ENCODE assay signal across 9 cellular contexts in genomic region chr7:44587843-44588711, GRCh38. TPM values are rescaled to one million over a fixed set of nuclear protein-coding genes. Genes with fewer than 3 reads are reported as not detected.
DNase-seq lines count a peak whose midpoint lies in the region; ATAC-seq and TF ChIP-seq lines count a peak whose summit lies in the region.
"Had no signal": no experiment of that assay in that cellular context is flagged by ENCODE, and none has a peak within 500 bp of the region (broad histone marks: within the 10 kb centered on the region; RNA-seq: fewer than 3 reads in every experiment).

No MANE protein-coding gene starts in this region.

- H3K36me3 Mint-ChIP-seq in brain: no peaks in the 10 kb centered on the region

- TF ChIP-seq CTCF in brain (conservative IDR thresholded peaks at IDR 0.05): peak; percentile 67 to 69

- ATAC-seq in stimulated activated naive CD8-positive, alpha-beta T cell treated with anti-CD3 and anti-CD28 coated beads, Interleukin-15, Interleukin-2, amounts not matched to agents 100 U/mL and 50 U/mL, for 24 hours: peak; percentile 77
- ATAC-seq in HG03159 (IDR thresholded peaks at IDR 0.05; ENCODE audit: unreplicated experiment): no peak

- H3K9me3 Mint-ChIP-seq in brain: no peaks in the 10 kb centered on the region
- H3K9me3 Mint-ChIP-seq: dendritic cell treated with granulocyte-macrophage colony-stimulating factor and Interleukin-4, amounts not matched to agents 40 ng/mL and 50 ng/mL, for 4 days had no signal

- H3K27me3 Mint-ChIP-seq in brain: peaks cover 19% of the 10 kb centered on the region

- peaks cover under 1% of the 10 kb centered on the region for H3K4me1 Mint-ChIP-seq in brain

- H3K4me3 Mint-ChIP-seq in brain: peak overlapping the region in 2 of 5 experiments; percentile 34 to 48
- H3K4me3 Mint-ChIP-seq: dendritic cell treated with granulocyte-macrophage colony-stimulating factor and Interleukin-4, amounts not matched to agents 40 ng/mL and 50 ng/mL, for 4 days had no signal

- DNase-seq in NCI-H187 (lab: John Stamatoyannopoulos, UW) (peak; percentile 4 to 27), NCI-H187 treated with DMSO at 0.1 percent for 48 hours (lab: John Stamatoyannopoulos, UW) (no peak), NCI-H128 (lab: John Stamatoyannopoulos, UW; ENCODE audit: unreplicated experiment) (peak; percentile 39), T-helper 1 cell (peak in 4 of 5 donors; percentile 40 to 73 (median 48)), left kidney (ENCODE audit: low read depth, low spot score) (peak; percentile 60)
- DNase-seq in stimulated activated naive CD8-positive, alpha-beta T cell treated with anti-CD3 and anti-CD28 coated beads, Interleukin-15, Interleukin-2, amounts not matched to agents 100 U/mL and 50 U/mL, for 24 hours: peak; percentile 59

- peak overlapping the region in 2 of 5 experiments; percentile 11 to 68 for H3K27ac Mint-ChIP-seq in brain
- H3K27ac Mint-ChIP-seq: dendritic cell treated with granulocyte-macrophage colony-stimulating factor and Interleukin-4, amounts not matched to agents 40 ng/mL and 50 ng/mL, for 4 days had no signal

RNA-seq across cellular contexts. Expression of gene TMED4, which starts 6.0 kb away (rescaled TPM):
- 96.9 TPM for polyA plus RNA-seq in brain (ENCODE audit: insufficient read depth, low read depth, low replicate concordance)

RNA-seq across cellular contexts. Expression of gene DDX56, which starts 14.4 kb away (rescaled TPM):
- polyA plus RNA-seq in brain (ENCODE audit: insufficient read depth, low read depth, low replicate concordance): 62.8 TPM

RNA-seq across cellular contexts. Expression of gene OGDH, which starts 18.4 kb away (rescaled TPM):
- polyA plus RNA-seq in brain (ENCODE audit: insufficient read depth, low read depth, low replicate concordance): 177 TPM

RNA-seq across cellular contexts. Expression of gene NPC1L1, which starts 46.9 kb away (rescaled TPM):
- not detected for polyA plus RNA-seq in brain (ENCODE audit: insufficient read depth, low read depth, low replicate concordance)
